ENCODE assay signal across 18 cellular contexts in the genomic region with DNA sequence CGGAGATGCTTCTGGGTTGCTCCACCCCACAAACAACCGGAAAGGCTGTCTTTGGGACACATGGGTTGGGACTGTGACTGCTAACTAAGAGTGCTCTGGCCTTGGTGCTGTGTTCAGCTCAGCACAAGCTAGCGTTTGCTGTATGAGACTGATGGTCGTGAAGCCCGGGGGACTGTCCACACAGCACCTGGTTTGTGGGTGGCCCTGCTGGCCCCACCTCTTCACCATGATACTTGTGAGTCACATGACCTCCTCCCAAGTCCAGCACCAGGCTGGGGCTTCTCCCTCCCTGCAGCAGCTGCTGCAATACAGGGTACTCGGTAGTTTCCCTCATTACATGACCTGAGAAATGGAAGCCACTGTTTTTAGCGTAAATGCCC.
DNase-seq lines count a peak whose midpoint lies in the region; ATAC-seq and TF ChIP-seq lines count a peak whose summit lies in the region.
"Had no signal": no experiment of that assay in that cellular context is flagged by ENCODE, and none has a peak within 500 bp of the region (broad histone marks: within the 10 kb centered on the region; RNA-seq: fewer than 3 reads in every experiment).

No MANE protein-coding gene starts in this region.

- no peak overlapping the region for H2AFZ ChIP-seq in SK-N-SH (ENCODE audit: low read depth)

- 100% methylated on average over 3 of the region's 7 CpGs for WGBS in SK-N-SH (ENCODE audit: low lambda C conversion rate)

- POLR2A ChIA-PET in HEK293 (lab: Yijun Ruan, JAX) = interaction anchor here (1.0 kb wide), 1 partner anchor 9 kb away, joined by 3 read pairs; no protein-coding TSS in a partner anchor
- POLR2A ChIA-PET in SK-N-SH (lab: Yijun Ruan, JAX) = interaction anchor here (3.1 kb wide), 1 partner anchor 11 kb away, joined by 9 read pairs; no protein-coding TSS in a partner anchor

- H3K9me2 ChIP-seq in SK-N-SH = no peaks in the 10 kb centered on the region

- H3K4me2 ChIP-seq in BLaER1 (peak overlapping the region; percentile 85), SK-N-SH (no peak overlapping the region)

- TF ChIP-seq CTCF in HEK293 (tag by site-specific recombination; IDR thresholded peaks at IDR 0.05) (no peak), SK-N-SH (IDR thresholded peaks at IDR 0.05) (no peak), mucosa of descending colon (IDR thresholded peaks at IDR 0.05) (no peak)

- TF ChIP-seq RAD21 in SK-N-SH (IDR thresholded peaks at IDR 0.05; ENCODE audit: low read length) = no peak

- H3K36me3 ChIP-seq in BLaER1 (peaks cover 18% of the 10 kb centered on the region), HEK293 (ENCODE audit: control insufficient read depth in 2 of 2, insufficient read depth in 1 of 2, low read length in 2 of 2) (peaks cover 0 to 3% of the 10 kb centered on the region in 2 experiments; a peak in 1 of 3 replicates), SK-N-SH (replicated peaks in 1 of 2; ENCODE audit: control insufficient read depth in 1 of 2, insufficient read depth in 2 of 2, low read length in 1 of 2) (no peaks in the 10 kb centered on the region), mucosa of descending colon (ENCODE audit: low read depth) (no peaks in the 10 kb centered on the region)
- H3K36me3 ChIP-seq: heart left ventricle, tibial artery had no signal

- CTCF ChIA-PET in HEK293 (lab: Yijun Ruan, JAX) (interaction anchor here (0.8 to 2.0 kb wide), 2 partner anchors 13 to 22 kb away, joined by 4 to 6 read pairs; no protein-coding TSS in a partner anchor), SK-N-SH (lab: Yijun Ruan, JAX) (interaction anchor here (0.9 to 3.0 kb wide), 6 partner anchors 10 to 82 kb away, joined by 3 to 13 read pairs (median 4); no protein-coding TSS in a partner anchor)

- DNase-seq in SK-N-SH (no peak), mucosa of descending colon (no peak), left cardiac atrium (no peak), NCI-H2196 treated with DMSO at 0.1 percent for 48 hours (lab: John Stamatoyannopoulos, UW; ENCODE audit: unreplicated experiment) (no peak), NCI-H1105 treated with DMSO at 0.1 percent for 48 hours (lab: John Stamatoyannopoulos, UW) (no peak)
- DNase-seq: activated CD4-positive, alpha-beta memory T cell treated with anti-CD3 and anti-CD28 coated beads, Interleukin-2, amount 10 ng/mL, durations not matched to agents 7 days and 5 days; activated naive CD4-positive, alpha-beta T cell treated with anti-CD3 and anti-CD28 coated beads, Interleukin-2, amount 50 U/mL, for 16 hours; activated T-cell treated with anti-CD3 and anti-CD28 coated beads, Interleukin-2, amount 50 U/mL, for 24 hours; CD4-positive, alpha-beta memory T cell; heart left ventricle; NCI-H2227 treated with DMSO at 0.1 percent for 48 hours; nephron progenitor cell; Right ventricle myocardium superior; stimulated activated naive CD4-positive, alpha-beta T cell treated with Interleukin-2 at 50 U/mL for 16 hours; tibial artery had no signal

- H3K9ac ChIP-seq in BLaER1 = no peak overlapping the region
- H3K9ac ChIP-seq in SK-N-SH = no peak overlapping the region

- intact Hi-C loops in mucosa of descending colon (cut with DNase I, micrococcal nuclease) = no loop called here
- intact Hi-C loops in left cardiac atrium (cut with DNase I) = no loop called here

- H4K20me1 ChIP-seq in BLaER1 = no peaks in the 10 kb centered on the region
- no peaks in the 10 kb centered on the region for H4K20me1 ChIP-seq in SK-N-SH (ENCODE audit: insufficient read depth)

- H3K27ac ChIP-seq in BLaER1 (peak overlapping the region; percentile 79), HEK293 (ENCODE audit: extremely low read depth, low read depth, low read length) (no peak overlapping the region), SK-N-SH (ENCODE audit: low read depth in 2 of 2, low read length in 1 of 2) (no peak overlapping the region)
- H3K27ac ChIP-seq: tibial artery had no signal

- no peaks in the 10 kb centered on the region for H3K79me2 ChIP-seq in SK-N-SH (ENCODE audit: insufficient read depth)

- ATAC-seq in mucosa of descending colon = peak; percentile 32
- no peak for ATAC-seq in GM18502 (IDR thresholded peaks at IDR 0.05; ENCODE audit: poor library complexity, unreplicated experiment)
- no peak for ATAC-seq in left cardiac atrium
- ATAC-seq: heart left ventricle had no signal

- H3K4me1 ChIP-seq in BLaER1 (peaks cover 74% of the 10 kb centered on the region), HEK293 (ENCODE audit: control insufficient read depth, insufficient read depth, low read length) (no peaks in the 10 kb centered on the region), SK-N-SH (ENCODE audit: control insufficient read depth in 1 of 2, insufficient read depth in 2 of 2, low read depth in 1 of 2, low read length in 1 of 2) (peaks cover 0 to 40% of the 10 kb centered on the region in 2 experiments; a peak in 1 of 4 replicates), mucosa of descending colon (ENCODE audit: low read depth) (no peaks in the 10 kb centered on the region)
- H3K4me1 ChIP-seq: tibial artery had no signal

- no peaks in the 10 kb centered on the region for H3F3A ChIP-seq in SK-N-SH (replicated peaks; ENCODE audit: insufficient read depth)

- peaks cover 18% of the 10 kb centered on the region for H3K9me3 ChIP-seq in BLaER1
- H3K9me3 ChIP-seq in HEK293 (ENCODE audit: control insufficient read depth, insufficient read depth, low read depth, low read length) = no peaks in the 10 kb centered on the region
- H3K9me3 ChIP-seq in SK-N-SH = no peaks in the 10 kb centered on the region
- H3K9me3 ChIP-seq in mucosa of descending colon = peaks cover 4% of the 10 kb centered on the region

- no peak overlapping the region for H3K4me3 ChIP-seq in BLaER1
- H3K4me3 ChIP-seq in HEK293 (ENCODE audit: low read depth, low read length) = no peak overlapping the region
- H3K4me3 ChIP-seq in SK-N-SH (ENCODE audit: low read depth in 2 of 2, low read length in 1 of 2) = no peak overlapping the region
- H3K4me3 ChIP-seq in mucosa of descending colon = no peak overlapping the region
- H3K4me3 ChIP-seq: heart left ventricle, tibial artery had no signal

- TF ChIP-seq EP300 in SK-N-SH (IDR thresholded peaks at IDR 0.05; ENCODE audit: borderline replicate concordance in 1 of 2, low read depth in 1 of 2, low read length in 1 of 2) = no peak

- H3K27me3 ChIP-seq in BLaER1 (no peaks in the 10 kb centered on the region; the same call in 1 of the 2 replicates), SK-N-SH (ENCODE audit: insufficient read depth) (no peaks in the 10 kb centered on the region)
- H3K27me3 ChIP-seq: heart left ventricle, tibial artery had no signal

TF ChIP-seq in SK-N-SH, 30 proteins besides CTCF, POLR2A, EP300 and RAD21:
- TF ChIP-seq TCF12 (IDR thresholded peaks at IDR 0.05) = no peak
- TF ChIP-seq, protein P1, sequence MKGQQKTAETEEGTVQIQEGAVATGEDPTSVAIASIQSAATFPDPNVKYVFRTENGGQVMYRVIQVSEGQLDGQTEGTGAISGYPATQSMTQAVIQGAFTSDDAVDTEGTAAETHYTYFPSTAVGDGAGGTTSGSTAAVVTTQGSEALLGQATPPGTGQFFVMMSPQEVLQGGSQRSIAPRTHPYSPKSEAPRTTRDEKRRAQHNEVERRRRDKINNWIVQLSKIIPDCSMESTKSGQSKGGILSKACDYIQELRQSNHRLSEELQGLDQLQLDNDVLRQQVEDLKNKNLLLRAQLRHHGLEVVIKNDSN (IDR thresholded peaks at IDR 0.05; ENCODE audit: borderline replicate concordance, low read depth) = 0 out of 2 replicates have a peak, but pooled peaks have one; percentile 14
